In the genomic region with DNA sequence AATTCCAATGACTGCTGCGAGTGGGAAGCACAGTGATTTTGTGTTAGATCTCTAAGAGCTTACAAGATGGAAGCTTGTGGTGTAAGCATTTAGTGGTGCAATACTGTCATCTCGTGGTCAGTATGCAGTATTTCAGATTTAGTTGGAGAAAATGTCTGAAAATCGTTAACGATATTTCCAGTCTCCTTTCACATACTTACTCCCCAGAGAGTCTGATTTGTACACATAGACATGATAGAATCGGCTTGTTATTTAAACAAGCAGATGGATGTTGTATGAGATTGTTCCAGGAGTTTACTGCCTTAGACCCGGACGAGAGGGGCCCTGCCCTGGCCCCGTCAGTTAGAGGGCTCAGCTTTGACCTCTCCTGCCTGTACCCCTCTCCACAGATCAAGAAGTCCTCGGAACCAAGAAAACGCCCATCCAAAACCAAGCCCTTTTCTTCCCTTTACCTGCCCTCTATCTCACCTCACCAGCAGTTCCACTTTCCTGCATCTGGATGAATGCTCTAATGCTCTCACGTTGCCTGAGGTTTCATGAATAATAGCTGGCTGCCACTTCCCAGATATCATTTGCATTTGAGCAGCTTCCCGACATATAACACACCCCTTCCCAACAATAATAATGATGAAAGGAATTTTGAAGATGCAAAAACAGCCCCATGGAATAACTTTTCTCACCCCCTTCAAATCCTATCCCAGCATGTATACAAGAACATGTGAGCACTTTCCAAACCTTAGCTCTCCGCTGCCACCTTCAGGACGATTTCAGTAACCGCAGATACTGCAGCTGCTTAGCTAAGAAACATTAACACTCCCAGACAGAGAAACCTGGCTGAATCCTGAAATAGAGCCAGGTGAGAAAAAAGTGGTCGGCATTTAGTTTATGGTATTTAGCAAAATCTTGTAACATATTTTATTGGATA, we compare ENCODE assay signal across 8 cellular contexts.
DNase-seq lines count a peak whose midpoint lies in the region; ATAC-seq and TF ChIP-seq lines count a peak whose summit lies in the region.

No MANE protein-coding gene starts in this region.

- peaks cover 6% of the 10 kb centered on the region; the same call in 1 of the 3 replicates for H3K9me3 Mint-ChIP-seq in GM23338
- H3K9me3 Mint-ChIP-seq in activated T-helper 17 cell treated with anti-CD3 and anti-CD28 coated beads, Interleukin-2, amount 50 U/mL, for 72 hours = no peaks in the 10 kb centered on the region
- peaks cover 2% of the 10 kb centered on the region for H3K9me3 Mint-ChIP-seq in neural crest cell
- no peaks in the 10 kb centered on the region for H3K9me3 Mint-ChIP-seq in stimulated activated naive CD8-positive, alpha-beta T cell treated with anti-CD3 and anti-CD28 coated beads, Interleukin-15, amount 100 ng/mL, for 72 hours

- no peaks in the 10 kb centered on the region for H3K36me3 ChIP-seq in GM23338 (ENCODE audit: insufficient read depth)

- H3K4me3 ChIP-seq in GM23338 = no peak overlapping the region; the same call in 1 of the 2 replicates

- H3K4me2 ChIP-seq in GM23338 = no peak overlapping the region

- H3F3A ChIP-seq in GM23338 (replicated peaks; ENCODE audit: low read depth) = no peaks in the 10 kb centered on the region

- H3K9me2 ChIP-seq in GM23338 (ENCODE audit: insufficient read depth) = no peaks in the 10 kb centered on the region

- TF ChIP-seq CTCF in GM23338 (conservative IDR thresholded peaks at IDR 0.05; ENCODE audit: low read depth in 2 of 2) (peak; percentile 93 to 94), neural crest cell (conservative IDR thresholded peaks at IDR 0.05) (peak; percentile 90)

- no peak overlapping the region for H3K27ac Mint-ChIP-seq in GM23338
- no peak overlapping the region for H3K27ac Mint-ChIP-seq in activated T-helper 17 cell treated with anti-CD3 and anti-CD28 coated beads, Interleukin-2, amount 50 U/mL, for 72 hours
- no peak overlapping the region for H3K27ac Mint-ChIP-seq in neural crest cell (ENCODE audit: unreplicated experiment)
- H3K27ac Mint-ChIP-seq in stimulated activated naive CD8-positive, alpha-beta T cell treated with anti-CD3 and anti-CD28 coated beads, Interleukin-15, amount 100 ng/mL, for 72 hours = no peak overlapping the region

- no peaks in the 10 kb centered on the region for H3K27me3 ChIP-seq in GM23338 (ENCODE audit: insufficient read depth)

- H3K4me1 Mint-ChIP-seq in GM23338 (no peaks in the 10 kb centered on the region), neural crest cell (peaks cover 5% of the 10 kb centered on the region)
- H3K4me1 Mint-ChIP-seq in activated T-helper 17 cell treated with anti-CD3 and anti-CD28 coated beads, Interleukin-2, amount 50 U/mL, for 72 hours = no peaks in the 10 kb centered on the region
- H3K4me1 Mint-ChIP-seq in stimulated activated naive CD8-positive, alpha-beta T cell treated with anti-CD3 and anti-CD28 coated beads, Interleukin-15, amount 100 ng/mL, for 72 hours = no peaks in the 10 kb centered on the region

- DNase-seq in EH (ENCODE audit: low read depth) = peak; percentile 87
- DNase-seq in GM23338 (ENCODE audit: low spot score) = peak; percentile 86
- DNase-seq in LHCN-M2 (ENCODE audit: low read depth) = peak; percentile 84
- peak; percentile 68 for DNase-seq in RPMI7951 (ENCODE audit: low read depth)
- peak; percentile 95 for DNase-seq in fibroblast of the conjunctiva (ENCODE audit: low read depth)
- DNase-seq in neural crest cell (ENCODE audit: low read depth, low spot score) = peak; percentile 72
- DNase-seq in stimulated activated naive CD8-positive, alpha-beta T cell treated with anti-CD3 and anti-CD28 coated beads, Interleukin-15, amount 100 ng/mL, for 72 hours = peak; percentile 50 to 67

- no peaks in the 10 kb centered on the region for H4K20me1 ChIP-seq in GM23338 (replicated peaks; ENCODE audit: insufficient read depth)

- no peak overlapping the region for H3K27ac ChIP-seq in GM23338 (ENCODE audit: low read depth)

- H3K79me2 ChIP-seq in GM23338 (replicated peaks; ENCODE audit: insufficient read depth) = no peaks in the 10 kb centered on the region

- no peak overlapping the region for H3K4me3 Mint-ChIP-seq in GM23338
- no peak overlapping the region for H3K4me3 Mint-ChIP-seq in activated T-helper 17 cell treated with anti-CD3 and anti-CD28 coated beads, Interleukin-2, amount 50 U/mL, for 72 hours
- H3K4me3 Mint-ChIP-seq in neural crest cell = no peak overlapping the region
- H3K4me3 Mint-ChIP-seq in stimulated activated naive CD8-positive, alpha-beta T cell treated with anti-CD3 and anti-CD28 coated beads, Interleukin-15, amount 100 ng/mL, for 72 hours = no peak overlapping the region

- peak; percentile 96 for ATAC-seq in GM23338
- ATAC-seq in activated T-helper 17 cell treated with anti-CD3 and anti-CD28 coated beads, Interleukin-2, amount 50 U/mL, for 72 hours (replicated peaks) = peak; percentile 87
- ATAC-seq in stimulated activated naive CD8-positive, alpha-beta T cell treated with anti-CD3 and anti-CD28 coated beads, Interleukin-15, amount 100 ng/mL, for 72 hours = peak; percentile 85

- peak overlapping the region; percentile 17; the same call in 1 of the 2 replicates for H2AFZ ChIP-seq in GM23338

- H3K27me3 Mint-ChIP-seq in GM23338 (ENCODE audit: insufficient read depth, low read depth, poor library complexity) = peaks cover 2% of the 10 kb centered on the region
- no peaks in the 10 kb centered on the region for H3K27me3 Mint-ChIP-seq in activated T-helper 17 cell treated with anti-CD3 and anti-CD28 coated beads, Interleukin-2, amount 50 U/mL, for 72 hours
- H3K27me3 Mint-ChIP-seq in neural crest cell (ENCODE audit: low read depth) = no peaks in the 10 kb centered on the region
- no peaks in the 10 kb centered on the region for H3K27me3 Mint-ChIP-seq in stimulated activated naive CD8-positive, alpha-beta T cell treated with anti-CD3 and anti-CD28 coated beads, Interleukin-15, amount 100 ng/mL, for 72 hours

- H3K36me3 Mint-ChIP-seq in GM23338 (ENCODE audit: low read depth) (peaks cover 3% of the 10 kb centered on the region; the same call in 1 of the 3 replicates), neural crest cell (ENCODE audit: low read depth) (no peaks in the 10 kb centered on the region)
- H3K36me3 Mint-ChIP-seq in activated T-helper 17 cell treated with anti-CD3 and anti-CD28 coated beads, Interleukin-2, amount 50 U/mL, for 72 hours (ENCODE audit: low read depth) = no peaks in the 10 kb centered on the region

- no peaks in the 10 kb centered on the region for H3K4me1 ChIP-seq in GM23338 (ENCODE audit: insufficient read depth)

TF ChIP-seq in GM23338, 12 proteins besides CTCF, POLR2A, EP300 and RAD21 (continues in another document):
- TF ChIP-seq JUNB (IDR thresholded peaks at IDR 0.05; ENCODE audit: unreplicated experiment) = no peak
- TF ChIP-seq NANOG (IDR thresholded peaks at IDR 0.05; ENCODE audit: borderline replicate concordance) = no peak
- no peak for TF ChIP-seq EZH2 (IDR thresholded peaks at IDR 0.05; ENCODE audit: low read depth, unreplicated experiment)
- TF ChIP-seq STAT1 (IDR thresholded peaks at IDR 0.05; ENCODE audit: unreplicated experiment) = no peak
